24 cellular contexts compared by ENCODE assay signal in the genomic region with DNA sequence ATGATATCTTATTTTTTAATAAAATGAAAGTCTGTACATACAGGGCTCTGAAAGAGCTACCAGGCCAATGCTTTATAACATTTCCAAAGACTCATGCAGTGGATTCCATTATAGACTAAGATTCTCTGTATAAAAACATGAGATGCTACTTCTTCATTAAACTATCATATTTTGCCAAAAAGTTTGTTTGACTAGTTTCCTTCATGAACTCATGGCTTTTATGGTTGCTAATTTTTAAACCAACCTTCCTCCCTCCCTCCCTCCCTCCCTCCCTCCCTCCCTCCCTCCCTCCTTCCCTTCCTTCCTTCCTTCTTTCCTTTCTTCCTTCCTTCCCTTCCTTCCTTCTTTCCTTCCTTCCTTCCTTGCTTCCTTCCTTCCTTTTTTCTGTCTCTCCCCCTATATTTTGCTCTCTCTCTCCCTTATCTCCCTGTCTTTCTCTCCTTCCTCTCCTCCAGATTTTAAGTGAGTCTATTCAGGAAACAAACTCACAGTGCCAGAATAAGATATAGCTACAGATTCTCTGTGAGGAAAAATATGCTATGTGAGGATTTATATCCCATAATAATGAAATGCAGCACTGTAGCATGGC.
DNase-seq lines count a peak whose midpoint lies in the region; ATAC-seq, FAIRE-seq and TF ChIP-seq lines count a peak whose summit lies in the region.
"Had no signal": no experiment of that assay in that cellular context is flagged by ENCODE, and none has a peak within 500 bp of the region (broad histone marks: within the 10 kb centered on the region; RNA-seq: fewer than 3 reads in every experiment).

No MANE protein-coding gene starts in this region.

- no peaks in the 10 kb centered on the region for H3K36me3 ChIP-seq in HepG2 (replicated peaks in 1 of 2; ENCODE audit: control insufficient read depth in 1 of 2, insufficient read depth in 2 of 2, low read length in 2 of 2)
- no peaks in the 10 kb centered on the region for H3K36me3 ChIP-seq in right lobe of liver
- H3K36me3 ChIP-seq in K562 (ENCODE audit: control insufficient read depth, insufficient read depth, low read length): no peaks in the 10 kb centered on the region
- H3K36me3 ChIP-seq: BLaER1 treated with 17β-estradiol and CSF1 and Interleukin-3, amounts not matched to agents 10 nM and 100 nM had no signal

- TF ChIP-seq CTCF in HepG2 (CRISPR knock-in tag; IDR thresholded peaks at IDR 0.05) (no peak), right lobe of liver (IDR thresholded peaks at IDR 0.05) (no peak), K562 (IDR thresholded peaks at IDR 0.05 in 2 of 3, conservative IDR thresholded peaks at IDR 0.05 in 1 of 3; ENCODE audit: insufficient read depth in 2 of 3, low read depth in 1 of 3, low read length in 3 of 3) (no peak), progenitor cell of endocrine pancreas (IDR thresholded peaks at IDR 0.05; ENCODE audit: unreplicated experiment) (no peak)

- POLR2A ChIA-PET in HepG2 (lab: Yijun Ruan, JAX) (no interaction called here), K562 (lab: Yijun Ruan, JAX) (no interaction called here)

- no peaks in the 10 kb centered on the region for H4K20me1 ChIP-seq in HepG2 (ENCODE audit: insufficient read depth, low read length)
- no peaks in the 10 kb centered on the region for H4K20me1 ChIP-seq in K562 (replicated peaks; ENCODE audit: control insufficient read depth, insufficient read depth, low read length)
- H4K20me1 ChIP-seq: BLaER1 treated with 17β-estradiol and CSF1 and Interleukin-3, amounts not matched to agents 10 nM and 100 nM had no signal

- BruUV-seq in HepG2 (replicated peaks; lab: Mats Ljungman, UMichigan): no TSS peak
- no TSS peak for BruUV-seq in K562 (replicated peaks; lab: Mats Ljungman, UMichigan)

- H3K4me2 ChIP-seq in HepG2 (ENCODE audit: low read depth, low read length) (no peak overlapping the region), K562 (ENCODE audit: insufficient read depth, low read length) (no peak overlapping the region)
- H3K4me2 ChIP-seq: A549; BLaER1 treated with 17β-estradiol and CSF1 and Interleukin-3, amounts not matched to agents 10 nM and 100 nM had no signal

- H3K9me3 ChIP-seq in HepG2 (ENCODE audit: low read length) (peaks cover 12% of the 10 kb centered on the region), right lobe of liver (no peaks in the 10 kb centered on the region), K562 (replicated peaks; ENCODE audit: control insufficient read depth, insufficient read depth, low read depth, low read length) (no peaks in the 10 kb centered on the region)
- H3K9me3 ChIP-seq: A549, Caco-2 had no signal

- H3K36me3 Mint-ChIP-seq in progenitor cell of endocrine pancreas (ENCODE audit: insufficient read depth): no peaks in the 10 kb centered on the region
- H3K36me3 Mint-ChIP-seq: CD8-positive, alpha-beta T cell had no signal

- TF ChIP-seq EP300 in HepG2 (IDR thresholded peaks at IDR 0.05; ENCODE audit: low read depth in 2 of 2, low read length in 2 of 2) (no peak), HepG2 (CRISPR knock-in tag; IDR thresholded peaks at IDR 0.05; ENCODE audit: borderline replicate concordance) (no peak), K562 (IDR thresholded peaks at IDR 0.05; ENCODE audit: low read length) (no peak)

- intact Hi-C loops in HepG2 (cut with micrococcal nuclease; ENCODE audit: unreplicated experiment) (no loop called here), right lobe of liver (cut with DNase I) (no loop called here), K562 (cut with micrococcal nuclease) (no loop called here)

- CTCF ChIA-PET in HepG2 (lab: Yijun Ruan, JAX; ENCODE audit: low intra/inter-chr PET ratio, low total read pairs): no interaction called here
- CTCF ChIA-PET in K562 (lab: Yijun Ruan, JAX; ENCODE audit: low intra/inter-chr PET ratio): no interaction called here

- no peaks in the 10 kb centered on the region for H3K9me1 ChIP-seq in K562 (ENCODE audit: control insufficient read depth, insufficient read depth, low read length)

- FAIRE-seq in HepG2 (lab: Jason Lieb, UNC) (no peak), K562 (lab: Jason Lieb, UNC) (no peak)
- FAIRE-seq: A549, D721Med, GM12878, GM12892, GM18507 had no signal

- no peak overlapping the region for H3K4me3 Mint-ChIP-seq in progenitor cell of endocrine pancreas (ENCODE audit: low read depth)
- H3K4me3 Mint-ChIP-seq: B cell; CD4-positive, alpha-beta T cell; CD8-positive, alpha-beta T cell had no signal

- H3K79me2 ChIP-seq in HepG2 (ENCODE audit: insufficient read depth, low read length): no peaks in the 10 kb centered on the region
- H3K79me2 ChIP-seq in K562 (ENCODE audit: control insufficient read depth, insufficient read depth, low read length): no peaks in the 10 kb centered on the region

- in situ Hi-C loops in HepG2 (cut with HindIII; ENCODE audit: extremely low pct_ligation_motif_present, low pct_unique_long_range_greater_than_20kb) (no loop called here), K562 (cut with MboI) (no loop called here)

- H3K4me1 ChIP-seq in HepG2 (ENCODE audit: insufficient read depth, low read length): no peaks in the 10 kb centered on the region
- H3K4me1 ChIP-seq in right lobe of liver: no peaks in the 10 kb centered on the region
- peaks cover 0 to 3% of the 10 kb centered on the region in 2 experiments; a peak in 1 of 5 replicates for H3K4me1 ChIP-seq in K562 (replicated peaks in 1 of 2; ENCODE audit: control insufficient read depth in 2 of 2, insufficient read depth in 2 of 2, low read length in 2 of 2)
- H3K4me1 ChIP-seq: Caco-2 had no signal

- H2AFZ ChIP-seq in HepG2 (ENCODE audit: low read length) (no peak overlapping the region), K562 (ENCODE audit: low read depth, low read length) (no peak overlapping the region)

- no peaks in the 10 kb centered on the region for H3K27me3 ChIP-seq in HepG2 (ENCODE audit: control insufficient read depth in 1 of 2, insufficient read depth in 2 of 2, low read length in 2 of 2)
- no peaks in the 10 kb centered on the region for H3K27me3 ChIP-seq in right lobe of liver
- H3K27me3 ChIP-seq in K562 (ENCODE audit: control insufficient read depth in 2 of 2, insufficient read depth in 2 of 2, low read length in 2 of 2): no peaks in the 10 kb centered on the region
- H3K27me3 ChIP-seq: BLaER1 treated with 17β-estradiol and CSF1 and Interleukin-3, amounts not matched to agents 10 nM and 100 nM had no signal

- H3K27me3 Mint-ChIP-seq in progenitor cell of endocrine pancreas: peaks cover 9% of the 10 kb centered on the region
- H3K27me3 Mint-ChIP-seq: B cell; CD4-positive, alpha-beta T cell had no signal

- TF ChIP-seq RAD21 in HepG2 (CRISPR knock-in tag; IDR thresholded peaks at IDR 0.05) (no peak), K562 (CRISPR knock-in tag; conservative IDR thresholded peaks at IDR 0.05 in 1 of 2, IDR thresholded peaks at IDR 0.05 in 1 of 2) (no peak)

- H3K4me1 Mint-ChIP-seq in progenitor cell of endocrine pancreas (ENCODE audit: low read depth): no peaks in the 10 kb centered on the region

- TF ChIP-seq POLR2A in HepG2 (IDR thresholded peaks at IDR 0.05; ENCODE audit: insufficient read depth in 1 of 2, low read depth in 2 of 2, low read length in 2 of 2) (no peak), right lobe of liver (IDR thresholded peaks at IDR 0.05) (no peak), K562 (conservative IDR thresholded peaks at IDR 0.05) (no peak)

- no peaks in the 10 kb centered on the region for H3K9me3 Mint-ChIP-seq in progenitor cell of endocrine pancreas (ENCODE audit: low read depth)
- H3K9me3 Mint-ChIP-seq: CD4-positive, alpha-beta T cell; CD8-positive, alpha-beta T cell had no signal

- H3K9ac ChIP-seq in HepG2 (ENCODE audit: insufficient read depth, low read depth, low read length) (no peak overlapping the region), K562 (ENCODE audit: insufficient read depth in 1 of 2, low read depth in 2 of 2, low read length in 2 of 2) (no peak overlapping the region)
- H3K9ac ChIP-seq: BLaER1 treated with 17β-estradiol and CSF1 and Interleukin-3, amounts not matched to agents 10 nM and 100 nM had no signal

- H3K27ac Mint-ChIP-seq in progenitor cell of endocrine pancreas: peak overlapping the region; percentile 24
- H3K27ac Mint-ChIP-seq: B cell; CD4-positive, alpha-beta T cell; CD8-positive, alpha-beta T cell had no signal

- no peak for ATAC-seq in HepG2
- ATAC-seq in right lobe of liver: no peak
- ATAC-seq in K562: no peak
- ATAC-seq in GM19351 (IDR thresholded peaks at IDR 0.05; ENCODE audit: unreplicated experiment): no peak
- ATAC-seq: A549; CD8-positive, alpha-beta T cell; GM12878 had no signal

- no peak overlapping the region for H3K27ac ChIP-seq in HepG2 (ENCODE audit: extremely low read length, insufficient read depth, low read length)
- H3K27ac ChIP-seq in right lobe of liver: no peak overlapping the region
- no peak overlapping the region for H3K27ac ChIP-seq in K562 (ENCODE audit: extremely low read depth, low read depth, low read length)
- H3K27ac ChIP-seq: A549; BLaER1 treated with 17β-estradiol and CSF1 and Interleukin-3, amounts not matched to agents 10 nM and 100 nM; C4-2B had no signal

- DNase-seq in HepG2 (ENCODE audit: low spot score) (no peak), right lobe of liver (no peak), K562 (ENCODE audit: extremely low read depth in 1 of 4, low spot score in 3 of 4) (no peak), progenitor cell of endocrine pancreas (ENCODE audit: low spot score, unreplicated experiment) (no peak), DMS53 (lab: John Stamatoyannopoulos, UW) (no peak)
- DNase-seq: 8988T; AML-193; Caco-2; Calu3; CD4-positive, alpha-beta T cell; CD8-positive, alpha-beta T cell; DMS79; DND-41; EL; GDM1 had no signal

- no peak overlapping the region for H3K4me3 ChIP-seq in HepG2 (replicated peaks in 1 of 3; ENCODE audit: insufficient read depth in 1 of 3, low read depth in 2 of 3, low read length in 3 of 3)
- no peak overlapping the region for H3K4me3 ChIP-seq in right lobe of liver
- no peak overlapping the region for H3K4me3 ChIP-seq in K562
- H3K4me3 ChIP-seq: A549; BLaER1 treated with 17β-estradiol and CSF1 and Interleukin-3, amounts not matched to agents 10 nM and 100 nM; GM12878 had no signal

TF ChIP-seq in K562, 482 proteins besides CTCF, POLR2A, EP300 and RAD21:
- peak; percentile 68 for TF ChIP-seq PCBP1 (IDR thresholded peaks at IDR 0.05; ENCODE audit: low read depth, low read length, poor library complexity, severe bottlenecking)
- TF ChIP-seq PCBP2 (IDR thresholded peaks at IDR 0.05; ENCODE audit: low read depth, low read length, poor library complexity, severe bottlenecking): peak; percentile 45
- no peak for TF ChIP-seq ELF4 (CRISPR knock-in tag; IDR thresholded peaks at IDR 0.05)
- TF ChIP-seq HNRNPK (IDR thresholded peaks at IDR 0.05; ENCODE audit: low read depth, low read length, poor library complexity, severe bottlenecking): peak; percentile 64
- no peak for TF ChIP-seq HDAC8 (tag; IDR thresholded peaks at IDR 0.05)
